ENCODE assay signal across 5 cellular contexts in the genomic region with DNA sequence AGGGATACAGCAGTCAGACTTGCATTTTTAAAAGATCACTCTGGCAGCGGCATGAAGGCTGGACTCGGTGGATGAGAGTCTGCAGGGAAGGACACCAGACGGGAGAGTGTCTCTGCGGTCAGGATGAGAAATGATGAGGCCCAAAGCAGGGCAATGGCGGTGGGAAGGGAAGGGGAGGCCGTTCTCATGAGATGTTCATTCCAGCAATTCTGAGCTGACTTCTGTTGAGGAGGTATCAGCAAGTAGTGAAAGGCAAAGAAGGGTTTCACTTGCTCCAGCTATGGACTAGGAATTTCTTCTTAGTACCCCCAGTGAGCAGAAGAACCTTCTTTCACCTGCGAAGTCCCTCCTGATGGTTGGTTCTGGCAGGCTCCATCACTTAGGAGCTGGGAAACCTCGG.
"Had no signal": no experiment of that assay in that cellular context is flagged by ENCODE, and none has a peak within 500 bp of the region (broad histone marks: within the 10 kb centered on the region; RNA-seq: fewer than 3 reads in every experiment).

No MANE protein-coding gene starts in this region.

- DNase-seq: IMR-90, KBM-7, KG1 had no signal

- H3K27ac ChIP-seq: HL-60 had no signal

- H3K4me3 ChIP-seq: K562 had no signal
